ENCODE assay signal across 20 cellular contexts in genomic region chr14:104093366-104094055, GRCh38. TPM values are rescaled to one million over a fixed set of nuclear protein-coding genes. Genes with fewer than 3 reads are reported as not detected.
DNase-seq lines count a peak whose midpoint lies in the region; ATAC-seq and TF ChIP-seq lines count a peak whose summit lies in the region.
"Had no signal": no experiment of that assay in that cellular context is flagged by ENCODE, and none has a peak within 500 bp of the region (broad histone marks: within the 10 kb centered on the region; RNA-seq: fewer than 3 reads in every experiment).

No MANE protein-coding gene starts in this region.

- no peak overlapping the region for H3K27ac Mint-ChIP-seq in glutamatergic neuron (ENCODE audit: unreplicated experiment)
- H3K27ac Mint-ChIP-seq: activated naive CD4-positive, alpha-beta T cell treated with anti-CD3 and anti-CD28 coated beads, Interleukin-2, amount 50 U/mL, for 24 hours; T-helper 1 cell treated with Interleukin-12 subunit alpha and Interleukin-12 subunit beta and Interleukin-4 antibody, amounts not matched to agents 30 μg/mL and 1 μg/mL, for 36 hours had no signal

- H3K27me3 ChIP-seq in neuronal stem cell (ENCODE audit: control insufficient read depth in 3 of 3, insufficient read depth in 3 of 3, low read depth in 1 of 3, low read length in 3 of 3) (peaks cover 0 to 14% (median 0%) of the 10 kb centered on the region in 3 experiments), gastroesophageal sphincter (peaks cover 51% of the 10 kb centered on the region)

- peak overlapping the region; percentile 34 for H2BK15ac ChIP-seq in neuronal stem cell (ENCODE audit: low read length)

- no peaks in the 10 kb centered on the region for H3K36me3 ChIP-seq in neuronal stem cell (replicated peaks in 1 of 2; ENCODE audit: control insufficient read depth in 2 of 2, insufficient read depth in 2 of 2, low read length in 2 of 2)
- H3K36me3 ChIP-seq in gastroesophageal sphincter: no peaks in the 10 kb centered on the region
- H3K36me3 ChIP-seq: breast epithelium had no signal

- H3K9me3 ChIP-seq in neuronal stem cell (replicated peaks in 1 of 2; ENCODE audit: control insufficient read depth in 2 of 2, insufficient read depth in 1 of 2, low read depth in 1 of 2, low read length in 2 of 2) (peaks cover 0 to 2% of the 10 kb centered on the region in 2 donors), gastroesophageal sphincter (peaks cover 0 to 5% (median 0%) of the 10 kb centered on the region in 3 donors)
- H3K9me3 ChIP-seq: breast epithelium had no signal

- no peak overlapping the region for H3K27ac ChIP-seq in neuronal stem cell (replicated peaks; ENCODE audit: low read length)
- H3K27ac ChIP-seq in gastroesophageal sphincter: no peak overlapping the region
- H3K27ac ChIP-seq: breast epithelium, C4-2B had no signal

- peak overlapping the region; percentile 87 for H3K18ac ChIP-seq in neuronal stem cell (ENCODE audit: low read length)

- no peak overlapping the region for H3K23ac ChIP-seq in neuronal stem cell (ENCODE audit: low read depth, low read length, poor library complexity)

- no peak overlapping the region for H4K8ac ChIP-seq in neuronal stem cell (ENCODE audit: low read depth, low read length)

- peak overlapping the region; percentile 39 for H2BK5ac ChIP-seq in neuronal stem cell (ENCODE audit: low read length)

- H3K9ac ChIP-seq in neuronal stem cell (ENCODE audit: low read depth, low read length, poor library complexity): no peak overlapping the region

- H3K9me3 Mint-ChIP-seq in glutamatergic neuron (ENCODE audit: unreplicated experiment): no peaks in the 10 kb centered on the region
- H3K9me3 Mint-ChIP-seq: activated naive CD4-positive, alpha-beta T cell treated with anti-CD3 and anti-CD28 coated beads, Interleukin-2, amount 50 U/mL, for 24 hours; neural crest cell; T-helper 1 cell treated with Interleukin-12 subunit alpha and Interleukin-12 subunit beta and Interleukin-4 antibody, amounts not matched to agents 30 μg/mL and 1 μg/mL, for 36 hours had no signal

- H3K36me3 Mint-ChIP-seq in glutamatergic neuron (ENCODE audit: unreplicated experiment): no peaks in the 10 kb centered on the region
- H3K36me3 Mint-ChIP-seq: activated naive CD4-positive, alpha-beta T cell treated with anti-CD3 and anti-CD28 coated beads, Interleukin-2, amount 50 U/mL, for 24 hours had no signal

- peak; percentile 31 for DNase-seq in NCI-H82 (lab: John Stamatoyannopoulos, UW)
- no peak for DNase-seq in NCI-H82 treated with DMSO at 0.1 percent for 48 hours (lab: John Stamatoyannopoulos, UW; ENCODE audit: unreplicated experiment)
- DNase-seq in RPMI7951 (ENCODE audit: low read depth): peak; percentile 4
- DNase-seq in glutamatergic neuron: peak; percentile 24
- DNase-seq in neuronal stem cell (ENCODE audit: low spot score): no peak
- no peak for DNase-seq in KBM-7
- DNase-seq: 8988T; effector memory CD4-positive, alpha-beta T cell; GOT3; NCI-H1048; NCI-H774; trophoblast cell had no signal

- H2BK12ac ChIP-seq in neuronal stem cell (ENCODE audit: low read length): peak overlapping the region; percentile 16

- H3K4me3 Mint-ChIP-seq in glutamatergic neuron (ENCODE audit: unreplicated experiment): no peak overlapping the region
- H3K4me3 Mint-ChIP-seq: activated naive CD4-positive, alpha-beta T cell treated with anti-CD3 and anti-CD28 coated beads, Interleukin-2, amount 50 U/mL, for 24 hours; neural crest cell; T-helper 1 cell treated with Interleukin-12 subunit alpha and Interleukin-12 subunit beta and Interleukin-4 antibody, amounts not matched to agents 30 μg/mL and 1 μg/mL, for 36 hours had no signal

- H3K79me1 ChIP-seq in neuronal stem cell (ENCODE audit: low read depth, low read length): peaks cover 3% of the 10 kb centered on the region

- H3K4me2 ChIP-seq in neuronal stem cell (ENCODE audit: insufficient read depth, low read length, poor library complexity, severe bottlenecking): no peak overlapping the region

- no peak for TF ChIP-seq POLR2A in gastroesophageal sphincter (IDR thresholded peaks at IDR 0.05)

- no peaks in the 10 kb centered on the region for H3K4me1 Mint-ChIP-seq in glutamatergic neuron (ENCODE audit: low read depth, unreplicated experiment)

- H3K4me1 ChIP-seq in neuronal stem cell (ENCODE audit: control insufficient read depth in 2 of 2, insufficient read depth in 1 of 2, low read depth in 1 of 2, low read length in 2 of 2) (peaks cover 0 to 5% of the 10 kb centered on the region in 2 donors), gastroesophageal sphincter (peaks cover 0 to 7% (median 0%) of the 10 kb centered on the region in 3 donors)
- H3K4me1 ChIP-seq: breast epithelium had no signal

- H3K4me3 ChIP-seq in neuronal stem cell (ENCODE audit: low read length in 2 of 2) (no peak overlapping the region), gastroesophageal sphincter (no peak overlapping the region)
- H3K4me3 ChIP-seq: breast epithelium had no signal

- no peak overlapping the region for H3K4ac ChIP-seq in neuronal stem cell (ENCODE audit: low read length)

- TF ChIP-seq EP300 in gastroesophageal sphincter (IDR thresholded peaks at IDR 0.05): no peak

- no peak overlapping the region for H4K91ac ChIP-seq in neuronal stem cell (ENCODE audit: low read depth, low read length, poor library complexity)

- ATAC-seq in gastroesophageal sphincter: no peak
- no peak for ATAC-seq in HG02763 (IDR thresholded peaks at IDR 0.05; ENCODE audit: unreplicated experiment)

- peak overlapping the region; percentile 90 for H2AK5ac ChIP-seq in neuronal stem cell (ENCODE audit: low read depth, low read length)

- no CpG with 5 or more reads among the region's 18 CpGs for WGBS in neuronal stem cell (ENCODE audit: extremely low coverage in 2 of 2, insufficient read length in 2 of 2, insufficient replicate concordance in 1 of 2), 2 donors
- WGBS in gastroesophageal sphincter (ENCODE audit: low coverage in 1 of 2), 2 donors: 20% methylated on average over 1 of the region's 18 CpGs; no CpG with 5 or more reads in 1 of the 2 donors

- in situ Hi-C loops in KBM-7 (cut with MboI; ENCODE audit: low pct_unique_long_range_greater_than_20kb, low sequenced_read_pairs): no loop called here

- H3K14ac ChIP-seq in neuronal stem cell (ENCODE audit: low read length): peak overlapping the region; percentile 31

- H2BK120ac ChIP-seq in neuronal stem cell (ENCODE audit: low read depth, low read length): no peak overlapping the region

- TF ChIP-seq CTCF in glutamatergic neuron (IDR thresholded peaks at IDR 0.05; ENCODE audit: partially characterized antibody, unreplicated experiment) (no peak), gastroesophageal sphincter (IDR thresholded peaks at IDR 0.05) (no peak)

- no peak overlapping the region for H2AFZ ChIP-seq in neuronal stem cell (ENCODE audit: low read length)

- H3K27me3 Mint-ChIP-seq in glutamatergic neuron (ENCODE audit: unreplicated experiment): peaks cover 4% of the 10 kb centered on the region

RNA-seq across cellular contexts. Expression of gene ASPG, which starts 8.0 kb away (rescaled TPM):
- not detected in 2 replicates for total RNA-seq in RPMI7951 (2014; rRNA removed; shearing (Covaris generic))
- not detected for total RNA-seq in glutamatergic neuron (ENCODE audit: unreplicated experiment)
- polyA plus RNA-seq in neuronal stem cell (2013, experiment 1 of 2): 0.10 TPM
- 0.12 TPM for polyA plus RNA-seq in neuronal stem cell (2013, experiment 2 of 2)
- 1 to 10 TPM in 1 of 4 donors, under 1 TPM in 1, not detected in 2; 0.13 to 1.1 TPM for total RNA-seq in gastroesophageal sphincter
- total RNA-seq: lung microvascular endothelial cell, neural crest cell had no signal

RNA-seq across cellular contexts. Expression of gene KIF26A, which starts 44.9 kb away (rescaled TPM):
- total RNA-seq in RPMI7951 (2014; rRNA removed; shearing (Covaris generic)): not detected in 2 replicates
- total RNA-seq in glutamatergic neuron (ENCODE audit: unreplicated experiment) (5.9 TPM), gastroesophageal sphincter (1 to 10 TPM; 2.2 to 6.9 (median 2.9) TPM)
- polyA plus RNA-seq in neuronal stem cell (2013, experiment 1 of 2): 14.6 TPM
- 14.0 TPM for polyA plus RNA-seq in neuronal stem cell (2013, experiment 2 of 2)

Comparison
In these comparisons a context has a peak if more than half of its experiments do, and no peak if none do; other contexts are left out.
1. DNase-seq: peak in NCI-H82 (single experiment), RPMI7951 (single experiment) and glutamatergic neuron (single experiment); none in NCI-H82 treated with DMSO at 0.1 percent for 48 hours (single experiment), neuronal stem cell (single experiment) and KBM-7 (single experiment).